8 cellular contexts compared by ENCODE assay signal in the genomic region with DNA sequence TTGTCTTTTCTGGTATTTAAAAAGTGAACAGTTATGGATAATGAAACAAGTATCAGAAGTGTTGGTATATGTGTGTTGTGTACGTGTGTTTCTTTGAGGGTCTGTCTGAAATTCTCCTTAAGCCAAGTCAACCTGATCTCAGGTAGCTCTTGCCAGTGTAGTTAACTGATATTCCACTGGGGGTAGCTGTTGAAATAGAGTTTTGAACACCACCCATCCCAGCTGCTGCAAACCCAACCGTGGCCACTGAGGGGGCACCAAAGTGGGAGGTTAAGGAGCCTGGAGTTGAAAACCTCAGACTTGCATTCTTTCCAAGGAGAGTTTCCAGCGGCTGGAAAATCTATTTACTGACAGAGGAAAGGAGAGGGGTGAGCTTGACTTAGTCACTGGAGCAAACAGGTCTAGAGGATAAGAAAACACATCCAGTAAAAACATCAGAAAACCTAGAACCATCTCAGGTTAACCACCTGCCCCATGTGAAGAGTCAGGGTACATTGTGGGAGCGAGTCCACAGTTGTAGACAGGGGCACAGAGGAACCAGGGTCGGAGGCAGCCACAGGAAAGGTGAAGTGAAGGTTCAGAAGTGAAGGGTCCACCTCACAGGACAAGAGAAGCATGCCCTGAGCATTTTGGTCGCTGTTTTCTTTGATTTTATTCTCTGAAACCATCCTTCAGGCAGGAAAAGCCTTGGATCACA. TPM values are rescaled to one million over a fixed set of nuclear protein-coding genes. Genes with fewer than 3 reads are reported as not detected.
DNase-seq lines count a peak whose midpoint lies in the region; ATAC-seq and TF ChIP-seq lines count a peak whose summit lies in the region.

No MANE protein-coding gene starts in this region.

- peak; percentile 39 for DNase-seq in activated CD4-positive, alpha-beta T cell treated with anti-CD3 and anti-CD28 coated beads for 48 hours
- DNase-seq in activated CD4-positive, alpha-beta T cell treated with anti-CD3 and anti-CD28 coated beads, Interleukin-2, amount 50 U/mL, for 1 hour, result no peak
- DNase-seq in KBM-7, result peak; percentile 74
- peak; percentile 68 for DNase-seq in RPMI8226
- DNase-seq in cerebellar cortex (ENCODE audit: low spot score), result peak; percentile 66
- no peak for DNase-seq in natural killer cell
- no peak for DNase-seq in dedifferentiated amniotic fluid mesenchymal stem cell (ENCODE audit: extremely low spot score)

- peaks cover 0 to 4% of the 10 kb centered on the region in 2 donors for H3K4me1 Mint-ChIP-seq in natural killer cell

- no peaks in the 10 kb centered on the region for H3K9me3 Mint-ChIP-seq in natural killer cell

- H3K36me3 Mint-ChIP-seq in natural killer cell, result no peaks in the 10 kb centered on the region

- peak; percentile 98 for ATAC-seq in GM21825 (IDR thresholded peaks at IDR 0.05; ENCODE audit: unreplicated experiment)
- ATAC-seq in natural killer cell, result peak; percentile 71 to 84 (median 80)

- H3K27ac Mint-ChIP-seq in natural killer cell, result no peak overlapping the region

- no peak for TF ChIP-seq CTCF in natural killer cell (IDR thresholded peaks at IDR 0.05)

- H3K4me3 Mint-ChIP-seq in natural killer cell, result no peak overlapping the region

- H3K27me3 Mint-ChIP-seq in natural killer cell (ENCODE audit: low read depth in 2 of 2), result peaks cover 14 to 15% of the 10 kb centered on the region in 2 donors

- intact Hi-C loops in natural killer cell (cut with micrococcal nuclease), result no loop called here

- in situ Hi-C loops in KBM-7 (cut with MboI; ENCODE audit: low pct_unique_long_range_greater_than_20kb, low sequenced_read_pairs), result no loop called here

RNA-seq across cellular contexts. Expression of gene CUL5, which starts 8.8 kb away (rescaled TPM):
- 10 to 100 TPM; 59.1 to 68.3 (median 60.2) TPM for total RNA-seq in natural killer cell

Comparison
In these comparisons a context has a peak if more than half of its experiments do, and no peak if none do; other contexts are left out.
1. DNase-seq: peak in activated CD4-positive, alpha-beta T cell treated with anti-CD3 and anti-CD28 coated beads for 48 hours (single experiment), KBM-7 (single experiment), RPMI8226 (single experiment) and cerebellar cortex (single experiment); none in activated CD4-positive, alpha-beta T cell treated with anti-CD3 and anti-CD28 coated beads, Interleukin-2, amount 50 U/mL, for 1 hour (single experiment), natural killer cell (single experiment) and dedifferentiated amniotic fluid mesenchymal stem cell (single experiment).